Comparison of ENCODE assay signal across 22 cellular contexts in the genomic region with DNA sequence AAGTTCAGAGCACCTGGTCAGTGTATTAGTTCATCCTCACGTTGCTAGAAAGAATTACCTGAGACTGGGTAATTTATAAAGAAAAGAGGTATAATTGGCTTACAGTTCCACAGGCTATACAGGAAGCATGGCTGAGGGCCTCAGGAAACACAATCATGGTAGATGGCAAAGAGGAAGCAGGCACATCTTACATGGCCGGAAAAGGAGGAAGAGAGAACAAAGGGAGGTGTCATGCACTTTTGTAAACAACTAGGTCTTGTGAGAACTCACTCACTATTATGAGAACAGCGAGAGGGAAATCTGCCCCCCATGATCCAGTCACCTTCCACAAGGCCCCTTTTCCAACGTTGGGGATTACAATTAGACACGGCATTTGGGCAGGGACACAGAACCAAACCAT.
"Had no signal": no experiment of that assay in that cellular context is flagged by ENCODE, and none has a peak within 500 bp of the region (broad histone marks: within the 10 kb centered on the region; RNA-seq: fewer than 3 reads in every experiment).

No MANE protein-coding gene starts in this region.

- DNase-seq: activated CD4-positive, alpha-beta T cell treated with anti-CD3 and anti-CD28 coated beads for 1 hour; activated CD4-positive, alpha-beta T cell treated with anti-CD3 and anti-CD28 coated beads, Interleukin-2, amount 50 U/mL, for 4 hours; activated naive CD4-positive, alpha-beta T cell; activated naive CD8-positive, alpha-beta T cell treated with anti-CD3 and anti-CD28 coated beads, Interleukin-2, amount 10 ng/mL, durations not matched to agents 7 days and 5 days; activated T-cell treated with anti-CD3 and anti-CD28 coated beads for 4 hours; anterior cingulate cortex; brain microvascular endothelial cell; cerebellar nuclear complex; hippocampal formation; kidney; left ventricle myocardium inferior; mesenchymal stem cell; occipital lobe; stimulated activated CD4-positive, alpha-beta T cell treated with anti-CD3 and anti-CD28 coated beads, Interleukin-15, amount 100 ng/mL, for 24 hours; stimulated activated CD4-positive, alpha-beta T cell treated with anti-CD3 and anti-CD28 coated beads, Interleukin-4, amount 100 ng/mL, for 24 hours; stimulated activated naive CD8-positive, alpha-beta T cell treated with anti-CD3 and anti-CD28 coated beads, Interleukin-15, Interleukin-2, amounts not matched to agents 100 U/mL and 50 U/mL, for 24 hours; T1000; transverse colon had no signal

- H3K27me3 Mint-ChIP-seq: activated naive CD8-positive, alpha-beta T cell treated with anti-CD3 and anti-CD28 coated beads, Interleukin-2, amount 10 ng/mL, durations not matched to agents 7 days and 5 days; dendritic cell treated with granulocyte-macrophage colony-stimulating factor and Interleukin-4, amounts not matched to agents 40 ng/mL and 50 ng/mL, for 4 days had no signal

- H3K4me3 ChIP-seq: left ventricle myocardium inferior, right atrium auricular region, skin epidermis, transverse colon had no signal

- H3K4me3 Mint-ChIP-seq: activated naive CD8-positive, alpha-beta T cell treated with anti-CD3 and anti-CD28 coated beads, Interleukin-2, amount 10 ng/mL, durations not matched to agents 7 days and 5 days; dendritic cell treated with granulocyte-macrophage colony-stimulating factor and Interleukin-4, amounts not matched to agents 40 ng/mL and 50 ng/mL, for 4 days; nephron had no signal

- ATAC-seq: stimulated activated naive CD8-positive, alpha-beta T cell treated with anti-CD3 and anti-CD28 coated beads, Interleukin-15, Interleukin-2, amounts not matched to agents 100 U/mL and 50 U/mL, for 24 hours had no signal

- H3K27ac Mint-ChIP-seq: activated naive CD8-positive, alpha-beta T cell treated with anti-CD3 and anti-CD28 coated beads, Interleukin-2, amount 10 ng/mL, durations not matched to agents 7 days and 5 days; dendritic cell treated with granulocyte-macrophage colony-stimulating factor and Interleukin-4, amounts not matched to agents 40 ng/mL and 50 ng/mL, for 4 days; nephron had no signal

- H3K4me1 Mint-ChIP-seq: activated naive CD8-positive, alpha-beta T cell treated with anti-CD3 and anti-CD28 coated beads, Interleukin-2, amount 10 ng/mL, durations not matched to agents 7 days and 5 days; nephron had no signal
